In the genomic region with DNA sequence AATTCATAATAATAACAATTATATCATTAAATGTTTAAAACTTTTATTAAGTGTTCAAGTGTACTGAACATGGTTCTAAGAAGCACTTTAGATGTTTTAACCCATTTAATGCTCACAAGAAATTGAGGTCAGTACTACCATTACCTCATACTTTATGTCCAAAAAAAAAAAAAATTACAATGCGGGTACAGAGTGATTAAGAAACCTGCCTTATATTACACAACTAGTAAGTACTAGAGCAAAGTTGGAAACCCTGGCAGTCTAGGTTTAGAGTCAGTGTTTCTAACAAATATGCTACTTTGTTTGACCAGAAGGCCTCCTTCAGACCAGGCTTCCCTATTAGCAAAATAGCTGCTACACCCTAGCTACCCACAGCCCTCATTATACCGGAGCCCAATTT, we compare ENCODE assay signal across 25 cellular contexts. TPM values are rescaled to one million over a fixed set of nuclear protein-coding genes. Genes with fewer than 3 reads are reported as not detected.
DNase-seq lines count a peak whose midpoint lies in the region; ATAC-seq, FAIRE-seq and TF ChIP-seq lines count a peak whose summit lies in the region.
"Had no signal": no experiment of that assay in that cellular context is flagged by ENCODE, and none has a peak within 500 bp of the region (broad histone marks: within the 10 kb centered on the region; RNA-seq: fewer than 3 reads in every experiment).

No MANE protein-coding gene starts in this region.

- H3K36me3 Mint-ChIP-seq in T-helper 2 cell treated with Interferon-gamma antibody and Interleukin-4, amounts not matched to agents 5 μg/mL and 100 μg/mL, for 36 hours (ENCODE audit: low read depth): no peaks in the 10 kb centered on the region

- H3K9me3 Mint-ChIP-seq in T-helper 2 cell treated with Interferon-gamma antibody and Interleukin-4, amounts not matched to agents 5 μg/mL and 100 μg/mL, for 36 hours: no peaks in the 10 kb centered on the region
- H3K9me3 Mint-ChIP-seq: CD8-positive, alpha-beta T cell; GM23338 had no signal

- intact Hi-C loops in right lobe of liver (cut with DNase I) (no loop called here), HepG2 (cut with micrococcal nuclease; ENCODE audit: unreplicated experiment) (no loop called here), left lung (cut with DNase I) (no loop called here)

- no TSS peak for BruUV-seq in HepG2 (replicated peaks; lab: Mats Ljungman, UMichigan)

- no peak overlapping the region for H3K9ac ChIP-seq in HepG2 (ENCODE audit: insufficient read depth, low read depth, low read length)
- H3K9ac ChIP-seq: BLaER1 had no signal

- TF ChIP-seq CTCF in right lobe of liver (IDR thresholded peaks at IDR 0.05) (no peak), HepG2 (CRISPR knock-in tag; IDR thresholded peaks at IDR 0.05) (no peak), left lung (IDR thresholded peaks at IDR 0.05) (no peak), D721Med (IDR thresholded peaks at IDR 0.05; ENCODE audit: insufficient read depth, missing control alignments) (no peak)

- CTCF ChIA-PET in HepG2 (lab: Yijun Ruan, JAX; ENCODE audit: low intra/inter-chr PET ratio, low total read pairs): no interaction called here

- in situ Hi-C loops in HepG2 (cut with HindIII; ENCODE audit: extremely low pct_ligation_motif_present, low pct_unique_long_range_greater_than_20kb): no loop called here

- H3K27me3 Mint-ChIP-seq in T-helper 2 cell treated with Interferon-gamma antibody and Interleukin-4, amounts not matched to agents 5 μg/mL and 100 μg/mL, for 36 hours (ENCODE audit: low read depth): no peaks in the 10 kb centered on the region

- H2AFZ ChIP-seq in HepG2 (ENCODE audit: low read length): no peak overlapping the region
- H2AFZ ChIP-seq: GM23338 had no signal

- TF ChIP-seq POLR2A in right lobe of liver (IDR thresholded peaks at IDR 0.05): no peak
- TF ChIP-seq POLR2A in HepG2 (IDR thresholded peaks at IDR 0.05; ENCODE audit: insufficient read depth in 1 of 2, low read depth in 2 of 2, low read length in 2 of 2): no peak

- TF ChIP-seq EP300 in HepG2 (IDR thresholded peaks at IDR 0.05; ENCODE audit: low read depth in 2 of 2, low read length in 2 of 2) (no peak), HepG2 (CRISPR knock-in tag; IDR thresholded peaks at IDR 0.05; ENCODE audit: borderline replicate concordance) (no peak)

- H3K4me1 ChIP-seq in right lobe of liver: peaks cover 0 to 3% (median 0%) of the 10 kb centered on the region in 4 donors
- no peaks in the 10 kb centered on the region for H3K4me1 ChIP-seq in HepG2 (ENCODE audit: insufficient read depth, low read length)
- peaks cover 0 to 8% of the 10 kb centered on the region in 2 donors for H3K4me1 ChIP-seq in left lung
- H3K4me1 ChIP-seq: BLaER1 had no signal

- H3K27ac ChIP-seq in right lobe of liver (no peak overlapping the region), HepG2 (ENCODE audit: extremely low read length, insufficient read depth, low read length) (no peak overlapping the region), left lung (no peak overlapping the region)
- H3K27ac ChIP-seq: BLaER1, SJSA1 had no signal

- H3K9me3 ChIP-seq in right lobe of liver: no peaks in the 10 kb centered on the region
- H3K9me3 ChIP-seq in HepG2 (ENCODE audit: low read length): no peaks in the 10 kb centered on the region
- no peaks in the 10 kb centered on the region for H3K9me3 ChIP-seq in left lung
- H3K9me3 ChIP-seq: BLaER1, SJSA1 had no signal

- no peaks in the 10 kb centered on the region for H4K20me1 ChIP-seq in HepG2 (ENCODE audit: insufficient read depth, low read length)
- H4K20me1 ChIP-seq: BLaER1 had no signal

- 59% methylated on average over 2 of the region's 2 CpGs for WGBS in right lobe of liver (ENCODE audit: insufficient coverage, low coverage, low lambda C conversion rate, missing lambda C conversion rate)
- 96% methylated on average over 2 of the region's 2 CpGs for WGBS in HepG2 (ENCODE audit: low lambda C conversion rate)

- H3K4me3 ChIP-seq in right lobe of liver: no peak overlapping the region
- H3K4me3 ChIP-seq in HepG2 (replicated peaks in 1 of 3; ENCODE audit: insufficient read depth in 1 of 3, low read depth in 2 of 3, low read length in 3 of 3): no peak overlapping the region
- H3K4me3 ChIP-seq in left lung: no peak overlapping the region
- H3K4me3 ChIP-seq: BLaER1, GM12878, GM23338, SJSA1 had no signal

- POLR2A ChIA-PET in HepG2 (lab: Yijun Ruan, JAX): no interaction called here

- H3K27ac Mint-ChIP-seq in T-helper 2 cell treated with Interferon-gamma antibody and Interleukin-4, amounts not matched to agents 5 μg/mL and 100 μg/mL, for 36 hours: no peak overlapping the region
- H3K27ac Mint-ChIP-seq: CD8-positive, alpha-beta T cell; GM23338 had no signal

- no peak for TF ChIP-seq RAD21 in HepG2 (CRISPR knock-in tag; IDR thresholded peaks at IDR 0.05)

- ATAC-seq in right lobe of liver (peak in 3 of 4 donors; percentile 38 to 47 (median 47)), HepG2 (no peak), left lung (peak; percentile 46)
- ATAC-seq: CD8-positive, alpha-beta T cell; GM12878; GM23338; HCT116 had no signal

- H3K4me3 Mint-ChIP-seq in T-helper 2 cell treated with Interferon-gamma antibody and Interleukin-4, amounts not matched to agents 5 μg/mL and 100 μg/mL, for 36 hours: no peak overlapping the region
- H3K4me3 Mint-ChIP-seq: CD8-positive, alpha-beta T cell; GM23338 had no signal

- peaks cover 7% of the 10 kb centered on the region for H3K4me1 Mint-ChIP-seq in T-helper 2 cell treated with Interferon-gamma antibody and Interleukin-4, amounts not matched to agents 5 μg/mL and 100 μg/mL, for 36 hours (ENCODE audit: low read depth)
- H3K4me1 Mint-ChIP-seq: GM23338 had no signal

- DNase-seq in right lobe of liver (no peak), HepG2 (ENCODE audit: low spot score) (no peak), NOMO-1 treated with dmso at 0.1 percent for 144 hours (lab: John Stamatoyannopoulos, UW; ENCODE audit: unreplicated experiment) (peak; percentile 13), left lung (no peak), NCI-H345 (lab: John Stamatoyannopoulos, UW) (no peak), D721Med (ENCODE audit: insufficient read length, low spot score) (no peak)
- DNase-seq in stimulated activated CD8-positive, alpha-beta memory T cell treated with anti-CD3 and anti-CD28 coated beads, Interleukin-4, amount 100 ng/mL, for 48 hours: no peak
- no peak for DNase-seq in T-helper 2 cell treated with Interferon-gamma antibody and Interleukin-4, amounts not matched to agents 5 μg/mL and 100 μg/mL, for 36 hours (ENCODE audit: low spot score)
- DNase-seq: Calu3; CD8-positive, alpha-beta T cell; DMS53; EL; KG1; NCI-H1092 treated with DMSO at 0.1 percent for 48 hours; NCI-H1694; NCI-H2081 treated with DMSO at 0.1 percent for 48 hours; NCI-H510A treated with DMSO at 0.1 percent for 48 hours; NCI-H774; SW 1271 had no signal

- H3K4me2 ChIP-seq in HepG2 (ENCODE audit: low read depth, low read length): no peak overlapping the region
- H3K4me2 ChIP-seq: BLaER1, GM23338 had no signal

- FAIRE-seq in HepG2 (lab: Jason Lieb, UNC): no peak
- FAIRE-seq in D721Med (lab: Jason Lieb, UNC): no peak
- FAIRE-seq: A204.1, GM12878 had no signal

- no peaks in the 10 kb centered on the region for H3K27me3 ChIP-seq in right lobe of liver
- no peaks in the 10 kb centered on the region for H3K27me3 ChIP-seq in HepG2 (ENCODE audit: control insufficient read depth in 1 of 2, insufficient read depth in 2 of 2, low read length in 2 of 2)
- H3K27me3 ChIP-seq in left lung: no peaks in the 10 kb centered on the region
- H3K27me3 ChIP-seq: BLaER1, SJSA1 had no signal

- H3K36me3 ChIP-seq in right lobe of liver: peaks cover 0 to 4% (median 0%) of the 10 kb centered on the region in 4 donors
- H3K36me3 ChIP-seq in HepG2 (replicated peaks in 1 of 2; ENCODE audit: control insufficient read depth in 1 of 2, insufficient read depth in 2 of 2, low read length in 2 of 2): peaks cover 10 to 22% of the 10 kb centered on the region in 2 experiments; a peak in 3 of 5 replicates
- peaks cover 0 to 32% of the 10 kb centered on the region in 2 donors for H3K36me3 ChIP-seq in left lung
- H3K36me3 ChIP-seq: SJSA1 had no signal

- no peaks in the 10 kb centered on the region for H3K79me2 ChIP-seq in HepG2 (ENCODE audit: insufficient read depth, low read length)

TF ChIP-seq in HepG2, 621 proteins besides CTCF, POLR2A, EP300 and RAD21 (continues in another document):
- TF ChIP-seq, protein P1, sequence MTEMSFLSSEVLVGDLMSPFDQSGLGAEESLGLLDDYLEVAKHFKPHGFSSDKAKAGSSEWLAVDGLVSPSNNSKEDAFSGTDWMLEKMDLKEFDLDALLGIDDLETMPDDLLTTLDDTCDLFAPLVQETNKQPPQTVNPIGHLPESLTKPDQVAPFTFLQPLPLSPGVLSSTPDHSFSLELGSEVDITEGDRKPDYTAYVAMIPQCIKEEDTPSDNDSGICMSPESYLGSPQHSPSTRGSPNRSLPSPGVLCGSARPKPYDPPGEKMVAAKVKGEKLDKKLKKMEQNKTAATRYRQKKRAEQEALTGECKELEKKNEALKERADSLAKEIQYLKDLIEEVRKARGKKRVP (CRISPR knock-in tag; IDR thresholded peaks at IDR 0.05): no peak

RNA-seq across cellular contexts. Expression of a gene that starts 28.5 kb away (rescaled TPM):
- total RNA-seq in right lobe of liver (10 to 100 TPM in 2 of 6 experiments, 1 to 10 TPM in 4; 4.4 to 13.4 (median 8.9) TPM), HepG2 (2016; rRNA removed; fragmentation: Illumina TruSeq; extraction: Trizol) (4.5 and 5.3 TPM in 2 replicates), left lung (10 to 100 TPM; 15.1 to 16.0 TPM)
- total RNA-seq in HepG2 (2016; cell fraction: cytosol; rRNA removed; fragmentation: Illumina TruSeq; extraction: Trizol; ENCODE audit: low read depth): 19.1 and 24.9 TPM in 2 replicates
- 4.0 and 4.2 TPM in 2 replicates for total RNA-seq in HepG2 (2016; cell fraction: insoluble cytoplasmic fraction; rRNA removed; fragmentation: Illumina TruSeq; extraction: Trizol)
- 9.1 TPM in 2 replicates for total RNA-seq in HepG2 (2016; cell fraction: membrane; rRNA removed; fragmentation: Illumina TruSeq; extraction: Trizol)
- total RNA-seq in HepG2 (2016; cell fraction: nucleus; rRNA removed; fragmentation: Illumina TruSeq; extraction: Trizol): 7.9 and 8.6 TPM in 2 replicates
- polyA plus RNA-seq in HepG2 (2011; rRNA removed): 4.7 and 4.8 TPM in 2 replicates
- 3.0 and 4.7 TPM in 2 replicates for polyA plus RNA-seq in HepG2 (2011; cell fraction: cytosol; rRNA removed)
- polyA plus RNA-seq in HepG2 (2011; cell fraction: nucleus; rRNA removed): 4.5 and 5.0 TPM in 2 replicates
- 6.4 and 7.3 TPM in 2 replicates for polyA plus RNA-seq in HepG2 (2012)
- polyA plus RNA-seq in HepG2 (2016; cell fraction: cytosol; fragmentation: Illumina TruSeq; extraction: Trizol; ENCODE audit: low read depth): 0.14 and 0.26 TPM in 2 replicates
- 2.9 and 3.9 TPM in 2 replicates for polyA plus RNA-seq in HepG2 (2016; cell fraction: insoluble cytoplasmic fraction; fragmentation: Illumina TruSeq; extraction: Trizol; ENCODE audit: low read depth)
- polyA plus RNA-seq in HepG2 (2016; cell fraction: membrane; fragmentation: Illumina TruSeq; extraction: Trizol; ENCODE audit: low read depth): 0.42 and 0.61 TPM in 2 replicates
- polyA plus RNA-seq in HepG2 (2016; cell fraction: nucleus; fragmentation: Illumina TruSeq; extraction: Trizol; ENCODE audit: insufficient read depth, low read depth): 3.7 and 4.4 TPM in 2 replicates
- polyA minus RNA-seq in HepG2 (2011; rRNA and poly(A)+ RNA removed; ENCODE audit: low replicate concordance): 10.7 and 19.7 TPM in 2 replicates
- 8.7 and 9.8 TPM in 2 replicates for polyA minus RNA-seq in HepG2 (2011; cell fraction: cytosol; rRNA and poly(A)+ RNA removed)
- 24.7 and 30.6 TPM in 2 replicates for polyA minus RNA-seq in HepG2 (2011; cell fraction: nucleus; rRNA and poly(A)+ RNA removed)
